In the genomic region with DNA sequence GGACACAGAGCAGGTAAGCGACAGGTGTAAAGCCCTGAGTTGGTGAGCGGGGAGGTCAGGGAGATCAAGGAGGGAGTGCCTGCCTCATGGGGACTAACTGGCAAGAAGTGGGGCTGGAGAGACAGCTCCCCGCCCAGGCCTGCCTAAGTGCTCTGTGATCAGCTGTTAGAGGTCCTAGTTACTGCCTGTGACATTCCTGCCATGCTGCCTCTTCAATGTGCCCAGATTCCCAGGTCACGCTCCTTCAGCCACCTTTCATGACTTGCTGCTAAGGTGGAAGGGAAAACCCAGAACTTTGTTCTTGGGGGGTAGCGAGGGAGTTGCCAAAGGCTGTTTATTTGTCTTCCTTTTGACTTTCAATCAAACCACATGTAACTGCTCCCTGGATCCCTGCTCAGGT, we compare ENCODE assay signal across 1 cellular context.
TF ChIP-seq lines count a peak whose summit lies in the region.

No MANE protein-coding gene starts in this region.

TF ChIP-seq in HCT116, 20 proteins besides CTCF, POLR2A, EP300 and RAD21 (continued from another document):
- no peak for TF ChIP-seq CBX3 (IDR thresholded peaks at IDR 0.05; ENCODE audit: low read depth)
- TF ChIP-seq EZH2phosphoT487 (IDR thresholded peaks at IDR 0.05; ENCODE audit: borderline replicate concordance): no peak
- no peak for TF ChIP-seq FOSL1 (IDR thresholded peaks at IDR 0.05; ENCODE audit: low read depth)
- no peak for TF ChIP-seq SRF (IDR thresholded peaks at IDR 0.05; ENCODE audit: low read depth)
- no peak for TF ChIP-seq MAX (IDR thresholded peaks at IDR 0.05)
- TF ChIP-seq EZH2 (IDR thresholded peaks at IDR 0.05): no peak
- TF ChIP-seq, protein P1, sequence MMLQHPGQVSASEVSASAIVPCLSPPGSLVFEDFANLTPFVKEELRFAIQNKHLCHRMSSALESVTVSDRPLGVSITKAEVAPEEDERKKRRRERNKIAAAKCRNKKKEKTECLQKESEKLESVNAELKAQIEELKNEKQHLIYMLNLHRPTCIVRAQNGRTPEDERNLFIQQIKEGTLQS (IDR thresholded peaks at IDR 0.05): no peak
- no peak for TF ChIP-seq EGR1 (IDR thresholded peaks at IDR 0.05; ENCODE audit: low read depth)
- TF ChIP-seq ELF1 (IDR thresholded peaks at IDR 0.05; ENCODE audit: borderline replicate concordance, low read depth): no peak
- no peak for TF ChIP-seq CEBPB (IDR thresholded peaks at IDR 0.05; ENCODE audit: low read depth)
